Comparison of ENCODE assay signal across 20 cellular contexts in genomic region chr3:126543457-126544090, GRCh38. TPM values are rescaled to one million over a fixed set of nuclear protein-coding genes. Genes with fewer than 3 reads are reported as not detected.
DNase-seq lines count a peak whose midpoint lies in the region; ATAC-seq and TF ChIP-seq lines count a peak whose summit lies in the region.
"Had no signal": no experiment of that assay in that cellular context is flagged by ENCODE, and none has a peak within 500 bp of the region (broad histone marks: within the 10 kb centered on the region; RNA-seq: fewer than 3 reads in every experiment).

No MANE protein-coding gene starts in this region.

- TF ChIP-seq CTCF in colonic mucosa (IDR thresholded peaks at IDR 0.05) (no peak), osteoblast (IDR thresholded peaks at IDR 0.05; ENCODE audit: extremely low read depth, low read depth, low read length) (no peak)

- peaks cover 51% of the 10 kb centered on the region for H3K4me1 ChIP-seq in BLaER1
- no peaks in the 10 kb centered on the region for H3K4me1 ChIP-seq in colonic mucosa
- H3K4me1 ChIP-seq in osteoblast (ENCODE audit: insufficient read depth, low read length), result peaks cover 14% of the 10 kb centered on the region

- H3K4me2 ChIP-seq in BLaER1, result no peak overlapping the region
- H3K4me2 ChIP-seq in osteoblast (ENCODE audit: insufficient read depth, low read length), result no peak overlapping the region
- H3K4me2 ChIP-seq: hepatocyte, KMS-11 had no signal

- DNase-seq in 8988T (peak; percentile 19), colonic mucosa (peak; percentile 11), osteoblast (ENCODE audit: insufficient read length, low spot score, missing footprints) (peak; percentile 76), dedifferentiated amniotic fluid mesenchymal stem cell (ENCODE audit: extremely low spot score) (no peak), left lobe of liver (ENCODE audit: low spot score) (no peak)
- no peak for DNase-seq in stimulated activated naive CD4-positive, alpha-beta T cell treated with Interleukin-2 at 50 U/mL for 16 hours (lab: John Stamatoyannopoulos, UW)
- DNase-seq: activated CD4-positive, alpha-beta T cell treated with anti-CD3 and anti-CD28 coated beads, Interleukin-2, amount 50 U/mL, for 4 hours; mammary epithelial cell; MV-4-11; NCI-H1694; SIG-M5; stimulated activated CD4-positive, alpha-beta T cell treated with anti-CD3 and anti-CD28 coated beads, Interleukin-1b, Interleukin-23, amount 100 ng/mL, for 48 hours; stimulated activated naive CD4-positive, alpha-beta T cell had no signal

- H4K20me1 ChIP-seq in BLaER1 (no peaks in the 10 kb centered on the region), osteoblast (ENCODE audit: insufficient read depth, low read length) (no peaks in the 10 kb centered on the region)

- H3K27ac ChIP-seq in BLaER1, result peak overlapping the region; percentile 13; the same call in 1 of the 2 replicates
- no peak overlapping the region for H3K27ac ChIP-seq in colonic mucosa
- H3K27ac ChIP-seq in osteoblast (ENCODE audit: low read depth, low read length), result no peak overlapping the region
- H3K27ac ChIP-seq: hepatocyte, KMS-11, parathyroid adenoma, tibial nerve had no signal

- H3K79me2 ChIP-seq in osteoblast (ENCODE audit: insufficient read depth, low read length), result no peaks in the 10 kb centered on the region
- H3K79me2 ChIP-seq: hepatocyte, parathyroid adenoma had no signal

- H3K9ac ChIP-seq in BLaER1 (no peak overlapping the region), colonic mucosa (ENCODE audit: low read depth in 2 of 2, low read length in 2 of 2) (no peak overlapping the region)
- H3K9ac ChIP-seq: KMS-11, parathyroid adenoma had no signal

- no peak for ATAC-seq in left lobe of liver

- H3K4me3 ChIP-seq in BLaER1 (no peak overlapping the region), colonic mucosa (no peak overlapping the region), osteoblast (ENCODE audit: insufficient read depth, low read length) (no peak overlapping the region)
- H3K4me3 ChIP-seq: hepatocyte, tibial nerve had no signal

- H3K36me3 ChIP-seq in BLaER1 (no peaks in the 10 kb centered on the region), colonic mucosa (no peaks in the 10 kb centered on the region), osteoblast (ENCODE audit: insufficient read depth, low read length) (no peaks in the 10 kb centered on the region)
- H3K36me3 ChIP-seq: tibial nerve had no signal

- intact Hi-C loops in colonic mucosa (cut with DNase I), result no loop called here

- H3K27me3 ChIP-seq in BLaER1 (no peaks in the 10 kb centered on the region), colonic mucosa (no peaks in the 10 kb centered on the region), osteoblast (ENCODE audit: insufficient read depth, low read length) (peaks cover 15% of the 10 kb centered on the region)
- H3K27me3 ChIP-seq: hepatocyte had no signal

- H3K9me3 ChIP-seq in BLaER1 (peaks cover 6% of the 10 kb centered on the region), colonic mucosa (no peaks in the 10 kb centered on the region), osteoblast (ENCODE audit: low read depth, low read length) (no peaks in the 10 kb centered on the region)

- no peak overlapping the region for H2AFZ ChIP-seq in osteoblast (ENCODE audit: low read length)
- H2AFZ ChIP-seq: hepatocyte, parathyroid adenoma had no signal

RNA-seq across cellular contexts. Expression of gene C3orf22, which starts 15.2 kb away (rescaled TPM):
- total RNA-seq in colonic mucosa (not detected), osteoblast (not detected in 2 replicates), left lobe of liver (not detected)
- total RNA-seq: fibroblast of villous mesenchyme, H7, hepatocyte, mammary epithelial cell, tibial nerve had no signal

RNA-seq across cellular contexts. Expression of gene CHST13, which starts 19.6 kb away (rescaled TPM):
- total RNA-seq in colonic mucosa, result 1 to 10 TPM in 1 of 2 donors, under 1 TPM in 1; 0.22 to 1.6 TPM
- total RNA-seq in osteoblast, result under 0.01 TPM in 1 of 2 replicates, not detected in the other
- total RNA-seq in left lobe of liver, result 43.8 TPM
- total RNA-seq: fibroblast of villous mesenchyme, mammary epithelial cell had no signal

RNA-seq across cellular contexts. Expression of gene UROC1, which starts 26.0 kb away (rescaled TPM):
- total RNA-seq in colonic mucosa (not detected), osteoblast (not detected in 2 replicates), left lobe of liver (112 TPM)
- total RNA-seq: fibroblast of villous mesenchyme, H7, mammary epithelial cell, tibial nerve had no signal

Comparison
In these comparisons a context has a peak if more than half of its experiments do, and no peak if none do; other contexts are left out.
1. DNase-seq: peak in 8988T (single experiment), colonic mucosa (single experiment) and osteoblast (single experiment); none in stimulated activated naive CD4-positive, alpha-beta T cell treated with Interleukin-2 at 50 U/mL for 16 hours (single experiment), dedifferentiated amniotic fluid mesenchymal stem cell (single experiment) and left lobe of liver (single experiment).
2. RNA of gene CHST13, which starts 19.6 kb away (total RNA-seq): 43.8 TPM in left lobe of liver (single experiment); 0.22 to 1.6 TPM in colonic mucosa and under 0.01 TPM in osteoblast; every median in the first group is over 10 times any median in the second.
3. RNA of gene UROC1, which starts 26.0 kb away (total RNA-seq): 112 TPM in left lobe of liver (single experiment); not detected in colonic mucosa and not detected in osteoblast; every median in the first group is over 100 times any median in the second.